ENCODE assay signal across 20 cellular contexts in genomic region chr6:19860235-19860877, GRCh38. TPM values are rescaled to one million over a fixed set of nuclear protein-coding genes. Genes with fewer than 3 reads are reported as not detected.
A peak's percentile ranks its signal among the peaks of the same experiment; 100 is the strongest.
DNase-seq lines count a peak whose midpoint lies in the region; ATAC-seq and TF ChIP-seq lines count a peak whose summit lies in the region.
"Had no signal": no experiment of that assay in that cellular context is flagged by ENCODE, and none has a peak within 500 bp of the region (broad histone marks: within the 10 kb centered on the region; RNA-seq: fewer than 3 reads in every experiment).

No MANE protein-coding gene starts in this region.

- TF ChIP-seq POLR2A in transverse colon (IDR thresholded peaks at IDR 0.05): no peak

- in situ Hi-C loops in transverse colon (cut with MboI; ENCODE audit: low pct_ligation_motif_present in 1 of 4, low pct_unique_long_range_greater_than_20kb in 1 of 4, low sequenced_read_pairs in 3 of 4): loop anchor here in 3 of 4 donors (25.0 kb wide), 2 partner anchors 848 to 873 kb away; no protein-coding TSS in a partner anchor

- H3K27me3 Mint-ChIP-seq in activated T-helper 2 cell treated with anti-CD3 and anti-CD28 coated beads, Interferon-gamma antibody, Interleukin-2, Interleukin-4, amounts not matched to agents 10 μg/mL and 5 μg/mL and 100 μg/mL, durations not matched to agents 14 hours and 24 hours and 36 hours (ENCODE audit: low read depth): no peaks in the 10 kb centered on the region
- H3K27me3 Mint-ChIP-seq: activated CD4-positive, alpha-beta T cell treated with anti-CD3 and anti-CD28 coated beads for 36 hours had no signal

- DNase-seq in NCI-H1417 (lab: John Stamatoyannopoulos, UW) (peak in 2 of 3 experiments; percentile 41 to 79), NCI-H1417 treated with DMSO at 0.1 percent for 48 hours (lab: John Stamatoyannopoulos, UW) (no peak), NCI-H2029 treated with DMSO at 0.1 percent for 48 hours (lab: John Stamatoyannopoulos, UW) (peak; percentile 90), transverse colon (peak; percentile 45)
- no peak for DNase-seq in activated CD4-positive, CD25-positive, alpha-beta regulatory T cell (lab: John Stamatoyannopoulos, UW)
- DNase-seq in activated T-helper 2 cell treated with anti-CD3 and anti-CD28 coated beads, Interferon-gamma antibody, Interleukin-2, Interleukin-4, amounts not matched to agents 10 μg/mL and 5 μg/mL and 100 μg/mL, durations not matched to agents 14 hours and 24 hours and 36 hours (ENCODE audit: low spot score): no peak
- DNase-seq: activated CD4-positive, alpha-beta T cell treated with anti-CD3 and anti-CD28 coated beads for 36 hours; amygdala; C1 segment of cervical spinal cord; effector CD4-positive, alpha-beta T cell; mesendoderm; NCI-H1436; stimulated activated CD4-positive, alpha-beta T cell treated with anti-CD3 and anti-CD28 coated beads, Interleukin-4, amount 100 ng/mL, for 4 hours had no signal

- H3K4me1 ChIP-seq in endocrine pancreas (ENCODE audit: control insufficient read depth, insufficient read depth, low read length) (peaks cover 15% of the 10 kb centered on the region), transverse colon (peaks cover 0 to 6% (median 2%) of the 10 kb centered on the region in 4 donors)

- TF ChIP-seq CTCF in transverse colon (IDR thresholded peaks at IDR 0.05): no peak

- H3K4me3 ChIP-seq in endocrine pancreas (ENCODE audit: control insufficient read depth, insufficient read depth, low read length) (peak overlapping the region; percentile 9), transverse colon (no peak overlapping the region)
- H3K4me3 ChIP-seq: smooth muscle cell, suprapubic skin had no signal

- H3K27ac Mint-ChIP-seq in activated T-helper 2 cell treated with anti-CD3 and anti-CD28 coated beads, Interferon-gamma antibody, Interleukin-2, Interleukin-4, amounts not matched to agents 10 μg/mL and 5 μg/mL and 100 μg/mL, durations not matched to agents 14 hours and 24 hours and 36 hours: no peak overlapping the region
- H3K27ac Mint-ChIP-seq: activated CD4-positive, alpha-beta T cell treated with anti-CD3 and anti-CD28 coated beads for 36 hours; natural killer cell treated with Interleukin-12 subunit alpha and Interleukin-12 subunit beta and Interleukin-15 and Interleukin-18, amount 100 ng/mL, for 72 hours had no signal

- intact Hi-C loops in transverse colon (cut with DNase I; ENCODE audit: low total_unique reads): no loop called here
- intact Hi-C loops in activated T-helper 2 cell treated with anti-CD3 and anti-CD28 coated beads, Interferon-gamma antibody, Interleukin-2, Interleukin-4, amounts not matched to agents 10 μg/mL and 5 μg/mL and 100 μg/mL, durations not matched to agents 14 hours and 24 hours and 36 hours (cut with micrococcal nuclease): no loop called here

- H3K9me3 Mint-ChIP-seq in activated T-helper 2 cell treated with anti-CD3 and anti-CD28 coated beads, Interferon-gamma antibody, Interleukin-2, Interleukin-4, amounts not matched to agents 10 μg/mL and 5 μg/mL and 100 μg/mL, durations not matched to agents 14 hours and 24 hours and 36 hours: no peaks in the 10 kb centered on the region
- H3K9me3 Mint-ChIP-seq: natural killer cell treated with Interleukin-12 subunit alpha and Interleukin-12 subunit beta and Interleukin-15 and Interleukin-18, amount 100 ng/mL, for 72 hours had no signal

- H3K27me3 ChIP-seq in endocrine pancreas (ENCODE audit: control insufficient read depth, insufficient read depth, low read length) (no peaks in the 10 kb centered on the region), transverse colon (no peaks in the 10 kb centered on the region)
- H3K27me3 ChIP-seq: suprapubic skin had no signal

- WGBS in transverse colon (ENCODE audit: low coverage in 1 of 2), 2 donors: 39 to 56% methylated on average over 4 of the region's 4 CpGs

- H3K36me3 ChIP-seq in endocrine pancreas (ENCODE audit: control insufficient read depth, insufficient read depth, low read length): no peaks in the 10 kb centered on the region
- no peaks in the 10 kb centered on the region for H3K36me3 ChIP-seq in transverse colon
- H3K36me3 ChIP-seq: suprapubic skin had no signal

- H3K9me3 ChIP-seq in endocrine pancreas (ENCODE audit: control insufficient read depth, low read length) (no peaks in the 10 kb centered on the region), transverse colon (no peaks in the 10 kb centered on the region)
- H3K9me3 ChIP-seq: suprapubic skin had no signal

- ATAC-seq in GM18870 (IDR thresholded peaks at IDR 0.05; ENCODE audit: unreplicated experiment): no peak
- ATAC-seq: activated CD4-positive, alpha-beta T cell treated with anti-CD3 and anti-CD28 coated beads for 36 hours; natural killer cell treated with Interleukin-12 subunit alpha and Interleukin-12 subunit beta and Interleukin-15 and Interleukin-18, amount 100 ng/mL, for 72 hours; Panc1; SK-N-SH treated with all-trans-retinoic acid at 6 μM for 48 hours had no signal

- H3K4me1 Mint-ChIP-seq in activated T-helper 2 cell treated with anti-CD3 and anti-CD28 coated beads, Interferon-gamma antibody, Interleukin-2, Interleukin-4, amounts not matched to agents 10 μg/mL and 5 μg/mL and 100 μg/mL, durations not matched to agents 14 hours and 24 hours and 36 hours (ENCODE audit: low read depth): no peaks in the 10 kb centered on the region
- H3K4me1 Mint-ChIP-seq: activated CD4-positive, alpha-beta T cell treated with anti-CD3 and anti-CD28 coated beads for 36 hours had no signal

- no peak overlapping the region for H3K27ac ChIP-seq in transverse colon
- H3K27ac ChIP-seq: suprapubic skin had no signal

- no peaks in the 10 kb centered on the region for H3K36me3 Mint-ChIP-seq in activated T-helper 2 cell treated with anti-CD3 and anti-CD28 coated beads, Interferon-gamma antibody, Interleukin-2, Interleukin-4, amounts not matched to agents 10 μg/mL and 5 μg/mL and 100 μg/mL, durations not matched to agents 14 hours and 24 hours and 36 hours (ENCODE audit: low read depth)
- H3K36me3 Mint-ChIP-seq: natural killer cell treated with Interleukin-12 subunit alpha and Interleukin-12 subunit beta and Interleukin-15 and Interleukin-18, amount 100 ng/mL, for 72 hours had no signal

- TF ChIP-seq EP300 in transverse colon (IDR thresholded peaks at IDR 0.05; ENCODE audit: low read depth): no peak

- no peak overlapping the region for H3K9ac ChIP-seq in endocrine pancreas (ENCODE audit: control insufficient read depth, insufficient read depth, low read length)

- H3K4me3 Mint-ChIP-seq in activated T-helper 2 cell treated with anti-CD3 and anti-CD28 coated beads, Interferon-gamma antibody, Interleukin-2, Interleukin-4, amounts not matched to agents 10 μg/mL and 5 μg/mL and 100 μg/mL, durations not matched to agents 14 hours and 24 hours and 36 hours (ENCODE audit: low read depth): no peak overlapping the region
- H3K4me3 Mint-ChIP-seq: activated CD4-positive, alpha-beta T cell treated with anti-CD3 and anti-CD28 coated beads for 36 hours; natural killer cell treated with Interleukin-12 subunit alpha and Interleukin-12 subunit beta and Interleukin-15 and Interleukin-18, amount 100 ng/mL, for 72 hours had no signal

RNA-seq across cellular contexts. Expression of gene ID4, which starts 23.2 kb away (rescaled TPM):
- 10 to 100 TPM in 2 of 4 donors, 1 to 10 TPM in 2; 5.7 to 54.7 (median 9.7) TPM for total RNA-seq in transverse colon
- not detected in 2 replicates for total RNA-seq in activated T-helper 2 cell treated with anti-CD3 and anti-CD28 coated beads, Interferon-gamma antibody, Interleukin-2, Interleukin-4, amounts not matched to agents 10 μg/mL and 5 μg/mL and 100 μg/mL, durations not matched to agents 14 hours and 24 hours and 36 hours
- total RNA-seq: activated CD4-positive, alpha-beta T cell treated with anti-CD3 and anti-CD28 coated beads for 36 hours; natural killer cell treated with Interleukin-12 subunit alpha and Interleukin-12 subunit beta and Interleukin-15 and Interleukin-18, amount 100 ng/mL, for 72 hours had no signal

Comparison
In these comparisons a context has a peak if more than half of its experiments do, and no peak if none do; other contexts are left out.
1. DNase-seq: peak in NCI-H1417 (2 of 3), NCI-H2029 treated with DMSO at 0.1 percent for 48 hours (single experiment) and transverse colon (single experiment); none in NCI-H1417 treated with DMSO at 0.1 percent for 48 hours (single experiment), activated CD4-positive, CD25-positive, alpha-beta regulatory T cell (0 of 4) and activated T-helper 2 cell treated with anti-CD3 and anti-CD28 coated beads, Interferon-gamma antibody, Interleukin-2, Interleukin-4, amounts not matched to agents 10 μg/mL and 5 μg/mL and 100 μg/mL, durations not matched to agents 14 hours and 24 hours and 36 hours (single experiment).